ENCODE assay signal across 2 cellular contexts in the genomic region with DNA sequence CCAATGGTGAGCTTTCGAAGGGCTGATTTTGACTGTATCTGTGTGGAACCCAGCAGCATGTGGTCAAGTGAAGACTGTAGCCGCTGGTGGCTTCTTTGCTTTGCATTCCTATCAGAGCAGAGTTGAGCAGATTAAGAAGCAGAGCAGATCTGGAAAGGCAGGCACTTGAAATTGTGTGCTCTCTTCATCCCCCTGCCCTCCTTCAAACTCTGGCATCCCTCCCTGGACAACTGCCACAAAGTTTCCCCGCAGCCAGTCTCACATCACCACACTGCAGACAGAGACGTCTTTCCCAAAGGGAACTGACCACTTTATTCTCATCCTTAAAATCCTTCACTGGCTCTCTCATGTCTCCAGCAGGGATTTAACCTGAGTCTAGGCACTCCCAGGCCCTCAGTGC.
TF ChIP-seq lines count a peak whose summit lies in the region.

No MANE protein-coding gene starts in this region.

TF ChIP-seq in GM23338, 12 proteins besides CTCF, POLR2A, EP300 and RAD21 (continued from another document):
- TF ChIP-seq, protein P1, sequence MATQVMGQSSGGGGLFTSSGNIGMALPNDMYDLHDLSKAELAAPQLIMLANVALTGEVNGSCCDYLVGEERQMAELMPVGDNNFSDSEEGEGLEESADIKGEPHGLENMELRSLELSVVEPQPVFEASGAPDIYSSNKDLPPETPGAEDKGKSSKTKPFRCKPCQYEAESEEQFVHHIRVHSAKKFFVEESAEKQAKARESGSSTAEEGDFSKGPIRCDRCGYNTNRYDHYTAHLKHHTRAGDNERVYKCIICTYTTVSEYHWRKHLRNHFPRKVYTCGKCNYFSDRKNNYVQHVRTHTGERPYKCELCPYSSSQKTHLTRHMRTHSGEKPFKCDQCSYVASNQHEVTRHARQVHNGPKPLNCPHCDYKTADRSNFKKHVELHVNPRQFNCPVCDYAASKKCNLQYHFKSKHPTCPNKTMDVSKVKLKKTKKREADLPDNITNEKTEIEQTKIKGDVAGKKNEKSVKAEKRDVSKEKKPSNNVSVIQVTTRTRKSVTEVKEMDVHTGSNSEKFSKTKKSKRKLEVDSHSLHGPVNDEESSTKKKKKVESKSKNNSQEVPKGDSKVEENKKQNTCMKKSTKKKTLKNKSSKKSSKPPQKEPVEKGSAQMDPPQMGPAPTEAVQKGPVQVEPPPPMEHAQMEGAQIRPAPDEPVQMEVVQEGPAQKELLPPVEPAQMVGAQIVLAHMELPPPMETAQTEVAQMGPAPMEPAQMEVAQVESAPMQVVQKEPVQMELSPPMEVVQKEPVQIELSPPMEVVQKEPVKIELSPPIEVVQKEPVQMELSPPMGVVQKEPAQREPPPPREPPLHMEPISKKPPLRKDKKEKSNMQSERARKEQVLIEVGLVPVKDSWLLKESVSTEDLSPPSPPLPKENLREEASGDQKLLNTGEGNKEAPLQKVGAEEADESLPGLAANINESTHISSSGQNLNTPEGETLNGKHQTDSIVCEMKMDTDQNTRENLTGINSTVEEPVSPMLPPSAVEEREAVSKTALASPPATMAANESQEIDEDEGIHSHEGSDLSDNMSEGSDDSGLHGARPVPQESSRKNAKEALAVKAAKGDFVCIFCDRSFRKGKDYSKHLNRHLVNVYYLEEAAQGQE (IDR thresholded peaks at IDR 0.05; ENCODE audit: unreplicated experiment), result no peak
- TF ChIP-seq, protein P2, sequence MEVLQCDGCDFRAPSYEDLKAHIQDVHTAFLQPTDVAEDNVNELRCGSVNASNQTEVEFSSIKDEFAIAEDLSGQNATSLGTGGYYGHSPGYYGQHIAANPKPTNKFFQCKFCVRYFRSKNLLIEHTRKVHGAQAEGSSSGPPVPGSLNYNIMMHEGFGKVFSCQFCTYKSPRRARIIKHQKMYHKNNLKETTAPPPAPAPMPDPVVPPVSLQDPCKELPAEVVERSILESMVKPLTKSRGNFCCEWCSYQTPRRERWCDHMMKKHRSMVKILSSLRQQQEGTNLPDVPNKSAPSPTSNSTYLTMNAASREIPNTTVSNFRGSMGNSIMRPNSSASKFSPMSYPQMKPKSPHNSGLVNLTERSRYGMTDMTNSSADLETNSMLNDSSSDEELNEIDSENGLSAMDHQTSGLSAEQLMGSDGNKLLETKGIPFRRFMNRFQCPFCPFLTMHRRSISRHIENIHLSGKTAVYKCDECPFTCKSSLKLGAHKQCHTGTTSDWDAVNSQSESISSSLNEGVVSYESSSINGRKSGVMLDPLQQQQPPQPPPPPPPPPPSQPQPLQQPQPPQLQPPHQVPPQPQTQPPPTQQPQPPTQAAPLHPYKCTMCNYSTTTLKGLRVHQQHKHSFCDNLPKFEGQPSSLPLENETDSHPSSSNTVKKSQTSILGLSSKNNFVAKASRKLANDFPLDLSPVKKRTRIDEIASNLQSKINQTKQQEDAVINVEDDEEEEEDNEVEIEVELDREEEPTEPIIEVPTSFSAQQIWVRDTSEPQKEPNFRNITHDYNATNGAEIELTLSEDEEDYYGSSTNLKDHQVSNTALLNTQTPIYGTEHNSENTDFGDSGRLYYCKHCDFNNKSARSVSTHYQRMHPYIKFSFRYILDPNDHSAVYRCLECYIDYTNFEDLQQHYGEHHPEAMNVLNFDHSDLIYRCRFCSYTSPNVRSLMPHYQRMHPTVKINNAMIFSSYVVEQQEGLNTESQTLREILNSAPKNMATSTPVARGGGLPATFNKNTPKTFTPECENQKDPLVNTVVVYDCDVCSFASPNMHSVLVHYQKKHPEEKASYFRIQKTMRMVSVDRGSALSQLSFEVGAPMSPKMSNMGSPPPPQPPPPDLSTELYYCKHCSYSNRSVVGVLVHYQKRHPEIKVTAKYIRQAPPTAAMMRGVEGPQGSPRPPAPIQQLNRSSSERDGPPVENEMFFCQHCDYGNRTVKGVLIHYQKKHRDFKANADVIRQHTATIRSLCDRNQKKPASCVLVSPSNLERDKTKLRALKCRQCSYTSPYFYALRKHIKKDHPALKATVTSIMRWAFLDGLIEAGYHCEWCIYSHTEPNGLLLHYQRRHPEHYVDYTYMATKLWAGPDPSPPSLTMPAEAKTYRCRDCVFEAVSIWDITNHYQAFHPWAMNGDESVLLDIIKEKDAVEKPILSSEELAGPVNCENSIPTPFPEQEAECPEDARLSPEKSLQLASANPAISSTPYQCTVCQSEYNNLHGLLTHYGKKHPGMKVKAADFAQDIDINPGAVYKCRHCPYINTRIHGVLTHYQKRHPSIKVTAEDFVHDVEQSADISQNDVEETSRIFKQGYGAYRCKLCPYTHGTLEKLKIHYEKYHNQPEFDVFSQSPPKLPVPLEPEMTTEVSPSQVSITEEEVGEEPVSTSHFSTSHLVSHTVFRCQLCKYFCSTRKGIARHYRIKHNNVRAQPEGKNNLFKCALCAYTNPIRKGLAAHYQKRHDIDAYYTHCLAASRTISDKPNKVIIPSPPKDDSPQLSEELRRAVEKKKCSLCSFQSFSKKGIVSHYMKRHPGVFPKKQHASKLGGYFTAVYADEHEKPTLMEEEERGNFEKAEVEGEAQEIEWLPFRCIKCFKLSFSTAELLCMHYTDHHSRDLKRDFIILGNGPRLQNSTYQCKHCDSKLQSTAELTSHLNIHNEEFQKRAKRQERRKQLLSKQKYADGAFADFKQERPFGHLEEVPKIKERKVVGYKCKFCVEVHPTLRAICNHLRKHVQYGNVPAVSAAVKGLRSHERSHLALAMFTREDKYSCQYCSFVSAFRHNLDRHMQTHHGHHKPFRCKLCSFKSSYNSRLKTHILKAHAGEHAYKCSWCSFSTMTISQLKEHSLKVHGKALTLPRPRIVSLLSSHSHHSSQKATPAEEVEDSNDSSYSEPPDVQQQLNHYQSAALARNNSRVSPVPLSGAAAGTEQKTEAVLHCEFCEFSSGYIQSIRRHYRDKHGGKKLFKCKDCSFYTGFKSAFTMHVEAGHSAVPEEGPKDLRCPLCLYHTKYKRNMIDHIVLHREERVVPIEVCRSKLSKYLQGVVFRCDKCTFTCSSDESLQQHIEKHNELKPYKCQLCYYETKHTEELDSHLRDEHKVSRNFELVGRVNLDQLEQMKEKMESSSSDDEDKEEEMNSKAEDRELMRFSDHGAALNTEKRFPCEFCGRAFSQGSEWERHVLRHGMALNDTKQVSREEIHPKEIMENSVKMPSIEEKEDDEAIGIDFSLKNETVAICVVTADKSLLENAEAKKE (CRISPR knock-in tag; IDR thresholded peaks at IDR 0.05), result no peak
- TF ChIP-seq ZNF331 (CRISPR knock-in tag; IDR thresholded peaks at IDR 0.05; ENCODE audit: low read depth) (no peak), EZH2phosphoT487 (IDR thresholded peaks at IDR 0.05; ENCODE audit: unreplicated experiment) (no peak), CREB1 (CRISPR knock-in tag; IDR thresholded peaks at IDR 0.05; ENCODE audit: low read depth) (no peak), EZH2 (IDR thresholded peaks at IDR 0.05; ENCODE audit: low read depth, unreplicated experiment) (no peak), ZNF114 (CRISPR knock-in tag; IDR thresholded peaks at IDR 0.05) (no peak), POLR2AphosphoS5 (IDR thresholded peaks at IDR 0.05; ENCODE audit: low read depth) (no peak), STAT1 (IDR thresholded peaks at IDR 0.05; ENCODE audit: unreplicated experiment) (no peak)
- TF ChIP-seq, protein P3, sequence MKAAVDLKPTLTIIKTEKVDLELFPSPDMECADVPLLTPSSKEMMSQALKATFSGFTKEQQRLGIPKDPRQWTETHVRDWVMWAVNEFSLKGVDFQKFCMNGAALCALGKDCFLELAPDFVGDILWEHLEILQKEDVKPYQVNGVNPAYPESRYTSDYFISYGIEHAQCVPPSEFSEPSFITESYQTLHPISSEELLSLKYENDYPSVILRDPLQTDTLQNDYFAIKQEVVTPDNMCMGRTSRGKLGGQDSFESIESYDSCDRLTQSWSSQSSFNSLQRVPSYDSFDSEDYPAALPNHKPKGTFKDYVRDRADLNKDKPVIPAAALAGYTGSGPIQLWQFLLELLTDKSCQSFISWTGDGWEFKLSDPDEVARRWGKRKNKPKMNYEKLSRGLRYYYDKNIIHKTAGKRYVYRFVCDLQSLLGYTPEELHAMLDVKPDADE (IDR thresholded peaks at IDR 0.05), result no peak

TF ChIP-seq in H1, 55 proteins besides CTCF, POLR2A, EP300 and RAD21 (continued from another document):
- TF ChIP-seq, protein P4, sequence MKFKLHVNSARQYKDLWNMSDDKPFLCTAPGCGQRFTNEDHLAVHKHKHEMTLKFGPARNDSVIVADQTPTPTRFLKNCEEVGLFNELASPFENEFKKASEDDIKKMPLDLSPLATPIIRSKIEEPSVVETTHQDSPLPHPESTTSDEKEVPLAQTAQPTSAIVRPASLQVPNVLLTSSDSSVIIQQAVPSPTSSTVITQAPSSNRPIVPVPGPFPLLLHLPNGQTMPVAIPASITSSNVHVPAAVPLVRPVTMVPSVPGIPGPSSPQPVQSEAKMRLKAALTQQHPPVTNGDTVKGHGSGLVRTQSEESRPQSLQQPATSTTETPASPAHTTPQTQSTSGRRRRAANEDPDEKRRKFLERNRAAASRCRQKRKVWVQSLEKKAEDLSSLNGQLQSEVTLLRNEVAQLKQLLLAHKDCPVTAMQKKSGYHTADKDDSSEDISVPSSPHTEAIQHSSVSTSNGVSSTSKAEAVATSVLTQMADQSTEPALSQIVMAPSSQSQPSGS (IDR thresholded peaks at IDR 0.05; ENCODE audit: low read length), result no peak
- no peak for TF ChIP-seq RNF2 (IDR thresholded peaks at IDR 0.05; ENCODE audit: borderline replicate concordance, low read depth, low read length, missing control alignments, poor library complexity, severe bottlenecking)
- no peak for TF ChIP-seq JUND (IDR thresholded peaks at IDR 0.05; ENCODE audit: low read length)
- no peak for TF ChIP-seq RFX5 (IDR thresholded peaks at IDR 0.05; ENCODE audit: borderline replicate concordance, low read depth, low read length)
- TF ChIP-seq SP4 (IDR thresholded peaks at IDR 0.05; ENCODE audit: low read length), result no peak
- TF ChIP-seq RXRA (IDR thresholded peaks at IDR 0.05; ENCODE audit: insufficient read depth, low read depth, low read length), result no peak
- TF ChIP-seq BACH1 (IDR thresholded peaks at IDR 0.05; ENCODE audit: low read length), result no peak
- TF ChIP-seq KDM1A (IDR thresholded peaks at IDR 0.05; ENCODE audit: borderline replicate concordance, low read length), result no peak
- no peak for TF ChIP-seq CREB1 (IDR thresholded peaks at IDR 0.05)
- TF ChIP-seq EGR1 (IDR thresholded peaks at IDR 0.05; ENCODE audit: borderline replicate concordance, low read depth, low read length), result no peak
- TF ChIP-seq HDAC6 (IDR thresholded peaks at IDR 0.05; ENCODE audit: low read depth, low read length), result no peak
- TF ChIP-seq GTF2F1 (IDR thresholded peaks at IDR 0.05; ENCODE audit: borderline replicate concordance, low read depth, low read length), result no peak
- no peak for TF ChIP-seq TBP (IDR thresholded peaks at IDR 0.05; ENCODE audit: low read depth, low read length)
- no peak for TF ChIP-seq TCF12 (IDR thresholded peaks at IDR 0.05; ENCODE audit: low read depth, low read length)
TF ChIP-seq in H1: peak in this region for 0.
